ENCODE assay signal across 8 cellular contexts in genomic region chr13:48066310-48066989, GRCh38. TPM values are rescaled to one million over a fixed set of nuclear protein-coding genes. Genes with fewer than 3 reads are reported as not detected.
DNase-seq lines count a peak whose midpoint lies in the region; ATAC-seq and TF ChIP-seq lines count a peak whose summit lies in the region.
"Had no signal": no experiment of that assay in that cellular context is flagged by ENCODE, and none has a peak within 500 bp of the region (broad histone marks: within the 10 kb centered on the region; RNA-seq: fewer than 3 reads in every experiment).

No MANE protein-coding gene starts in this region.

- no peak for TF ChIP-seq CTCF in fibroblast of villous mesenchyme (IDR thresholded peaks at IDR 0.05; ENCODE audit: insufficient read depth, low read depth, low read length)

- ATAC-seq in GM18517 (IDR thresholded peaks at IDR 0.05; ENCODE audit: unreplicated experiment): peak; percentile 67
- peak; percentile 88 for ATAC-seq in HG02610 (IDR thresholded peaks at IDR 0.05; ENCODE audit: unreplicated experiment)
- ATAC-seq in GM19035 (IDR thresholded peaks at IDR 0.05; ENCODE audit: unreplicated experiment): no peak
- ATAC-seq: gastroesophageal sphincter had no signal

- DNase-seq in RPMI8226: peak; percentile 19
- DNase-seq in fibroblast of villous mesenchyme (ENCODE audit: low read depth): peak; percentile 28
- no peak for DNase-seq in C1 segment of cervical spinal cord (lab: John Stamatoyannopoulos, UW)
- DNase-seq in NCI-H446 treated with DMSO at 0.1 percent for 48 hours (lab: John Stamatoyannopoulos, UW): no peak

- no peak overlapping the region for H3K4me3 ChIP-seq in fibroblast of villous mesenchyme (ENCODE audit: low read depth, low read length)
- H3K4me3 ChIP-seq: gastroesophageal sphincter had no signal

RNA-seq across cellular contexts. Expression of gene MED4, which starts 28.5 kb away (rescaled TPM):
- total RNA-seq in fibroblast of villous mesenchyme: 21.6 and 27.2 TPM in 2 replicates

RNA-seq across cellular contexts. Expression of gene NUDT15, which starts 28.9 kb away (rescaled TPM):
- 14.5 and 23.7 TPM in 2 replicates for total RNA-seq in fibroblast of villous mesenchyme

Comparison
In these comparisons a context has a peak if more than half of its experiments do, and no peak if none do; other contexts are left out.
1. DNase-seq: peak in RPMI8226 (single experiment) and fibroblast of villous mesenchyme (single experiment); none in C1 segment of cervical spinal cord (0 of 14) and NCI-H446 treated with DMSO at 0.1 percent for 48 hours (single experiment).